Comparison of ENCODE assay signal across 11 cellular contexts in the genomic region with DNA sequence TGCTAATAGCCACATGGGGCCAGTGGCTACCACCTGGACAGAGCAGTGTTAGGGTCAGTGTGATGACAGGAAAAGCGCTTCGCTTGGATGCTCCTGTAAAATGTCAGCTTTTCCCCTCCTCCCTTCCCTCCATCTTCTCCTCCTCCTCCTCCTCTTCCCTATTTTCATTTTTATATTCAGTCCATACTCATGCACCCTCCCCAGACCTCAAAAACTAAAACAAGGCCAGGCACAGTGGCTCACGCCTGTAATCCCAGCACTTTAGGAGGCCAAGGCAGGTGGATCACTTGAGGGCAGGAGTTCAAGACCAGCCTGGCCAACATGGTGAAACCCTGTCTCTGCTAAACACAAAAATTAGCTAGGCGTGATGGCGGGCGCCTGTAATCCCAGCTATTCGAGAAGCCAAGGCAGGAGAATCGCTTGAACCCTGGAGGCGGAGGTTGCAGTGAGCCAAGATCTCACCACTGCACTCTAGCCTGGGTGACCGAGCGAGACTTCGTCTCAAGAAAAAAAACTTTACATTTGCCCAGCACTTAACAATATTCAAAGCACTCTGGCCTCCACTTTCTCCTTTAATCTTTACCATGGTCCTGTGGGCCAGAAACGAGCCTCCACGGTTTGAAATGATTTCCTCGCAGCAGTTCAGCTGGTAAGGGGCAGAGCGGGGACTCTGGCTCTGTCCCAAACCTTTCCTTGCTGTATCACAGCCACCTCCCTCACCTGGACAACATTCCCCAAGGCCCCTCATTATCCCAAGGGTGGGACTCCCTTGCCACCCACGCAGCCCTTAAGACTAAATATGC. TPM values are rescaled to one million over a fixed set of nuclear protein-coding genes. Genes with fewer than 3 reads are reported as not detected.
DNase-seq lines count a peak whose midpoint lies in the region; ATAC-seq and TF ChIP-seq lines count a peak whose summit lies in the region.
"Had no signal": no experiment of that assay in that cellular context is flagged by ENCODE, and none has a peak within 500 bp of the region (broad histone marks: within the 10 kb centered on the region; RNA-seq: fewer than 3 reads in every experiment).

No MANE protein-coding gene starts in this region.

- H3K27ac Mint-ChIP-seq in nephron progenitor cell, result peak overlapping the region; percentile 88
- H3K27ac Mint-ChIP-seq: activated CD4-positive, alpha-beta T cell treated with anti-CD3 and anti-CD28 coated beads for 36 hours; activated T-helper 1 cell treated with anti-CD3 and anti-CD28 coated beads, Interleukin-12 subunit alpha, Interleukin-12 subunit beta, Interleukin-2, Interleukin-4 antibody, amounts not matched to agents 30 ng/mL and 10 ng/mL and 1 ng/mL, durations not matched to agents 14 hours and 24 hours and 36 hours; T-cell had no signal

- peaks cover 31 to 39% of the 10 kb centered on the region in 2 experiments; a peak in 3 of 4 replicates for H3K4me1 ChIP-seq in SK-N-SH (ENCODE audit: control insufficient read depth in 1 of 2, insufficient read depth in 2 of 2, low read depth in 1 of 2, low read length in 1 of 2)
- peaks cover 30% of the 10 kb centered on the region for H3K4me1 ChIP-seq in colonic mucosa
- peaks cover 23% of the 10 kb centered on the region for H3K4me1 ChIP-seq in upper lobe of right lung

- H3K27me3 ChIP-seq in SK-N-SH (ENCODE audit: insufficient read depth), result no peaks in the 10 kb centered on the region
- H3K27me3 ChIP-seq in colonic mucosa, result no peaks in the 10 kb centered on the region
- H3K27me3 ChIP-seq in upper lobe of right lung, result no peaks in the 10 kb centered on the region
- no peaks in the 10 kb centered on the region for H3K27me3 ChIP-seq in WERI-Rb-1 (ENCODE audit: insufficient read depth, low read depth, severe bottlenecking)

- H3F3A ChIP-seq in SK-N-SH (replicated peaks; ENCODE audit: insufficient read depth), result peaks cover 34% of the 10 kb centered on the region

- H3K27ac ChIP-seq in SK-N-SH (ENCODE audit: low read depth in 2 of 2, low read length in 1 of 2), result peak overlapping the region; percentile 77 to 82
- peak overlapping the region; percentile 92 for H3K27ac ChIP-seq in colonic mucosa
- H3K27ac ChIP-seq in upper lobe of right lung, result no peak overlapping the region
- no peak overlapping the region for H3K27ac ChIP-seq in WERI-Rb-1

- no peaks in the 10 kb centered on the region for H4K20me1 ChIP-seq in SK-N-SH (ENCODE audit: insufficient read depth)

- no peaks in the 10 kb centered on the region for H3K36me3 Mint-ChIP-seq in nephron progenitor cell (ENCODE audit: low read depth)
- H3K36me3 Mint-ChIP-seq: T-cell had no signal

- no peak overlapping the region for H2AFZ ChIP-seq in SK-N-SH (ENCODE audit: low read depth)

- H3K9me2 ChIP-seq in SK-N-SH, result no peaks in the 10 kb centered on the region

- intact Hi-C loops in colonic mucosa (cut with DNase I), result no loop called here
- intact Hi-C loops in upper lobe of right lung (cut with DNase I), result loop anchor here (10.0 kb wide), 1 partner anchor 141 kb away; a partner anchor contains a TSS

- H3K9ac ChIP-seq in SK-N-SH, result peak overlapping the region; percentile 14; the same call in 1 of the 2 replicates
- H3K9ac ChIP-seq in colonic mucosa (ENCODE audit: low read depth in 2 of 2, low read length in 2 of 2), result peak overlapping the region in 1 of 2 donors; percentile 75

- no peaks in the 10 kb centered on the region for H3K79me2 ChIP-seq in SK-N-SH (ENCODE audit: insufficient read depth)

- no peak for TF ChIP-seq CTCF in SK-N-SH (IDR thresholded peaks at IDR 0.05)
- TF ChIP-seq CTCF in colonic mucosa (IDR thresholded peaks at IDR 0.05), result no peak
- no peak for TF ChIP-seq CTCF in nephron progenitor cell (IDR thresholded peaks at IDR 0.05)
- TF ChIP-seq CTCF in upper lobe of right lung (IDR thresholded peaks at IDR 0.05), result no peak
- TF ChIP-seq CTCF in WERI-Rb-1 (IDR thresholded peaks at IDR 0.05; ENCODE audit: low read depth, low read length), result no peak

- CTCF ChIA-PET in SK-N-SH (lab: Yijun Ruan, JAX), result interaction anchor here (0.6 to 21.2 kb wide), 9 partner anchors 13 to 274 kb away, joined by 3 to 799 read pairs (median 5); a partner anchor contains a TSS

- peaks cover 14% of the 10 kb centered on the region for H3K27me3 Mint-ChIP-seq in nephron progenitor cell (ENCODE audit: low read depth, poor library complexity)

- no peaks in the 10 kb centered on the region for H3K9me3 ChIP-seq in SK-N-SH
- H3K9me3 ChIP-seq in colonic mucosa, result no peaks in the 10 kb centered on the region
- H3K9me3 ChIP-seq in upper lobe of right lung, result no peaks in the 10 kb centered on the region
- no peaks in the 10 kb centered on the region for H3K9me3 ChIP-seq in WERI-Rb-1 (ENCODE audit: severe bottlenecking)

- no peak for TF ChIP-seq RAD21 in SK-N-SH (IDR thresholded peaks at IDR 0.05; ENCODE audit: low read length)

- no peak for TF ChIP-seq EP300 in SK-N-SH (IDR thresholded peaks at IDR 0.05; ENCODE audit: borderline replicate concordance in 1 of 2, low read depth in 1 of 2, low read length in 1 of 2)

- POLR2A ChIA-PET in SK-N-SH (lab: Yijun Ruan, JAX), result no interaction called here

- ATAC-seq in SK-N-SH treated with all-trans-retinoic acid at 6 μM for 48 hours (no peak), upper lobe of right lung (no peak), GM18858 (IDR thresholded peaks at IDR 0.05; ENCODE audit: unreplicated experiment) (no peak)
- ATAC-seq: activated CD4-positive, alpha-beta T cell treated with anti-CD3 and anti-CD28 coated beads for 36 hours; T-cell had no signal

- H3K4me1 Mint-ChIP-seq in nephron progenitor cell, result peaks cover 91% of the 10 kb centered on the region

- no peak for DNase-seq in SK-N-SH
- no peak for DNase-seq in colonic mucosa
- no peak for DNase-seq in nephron progenitor cell
- peak; percentile 48 for DNase-seq in upper lobe of right lung
- DNase-seq in WERI-Rb-1, result no peak
- DNase-seq in GOT3 (lab: John Stamatoyannopoulos, UW), result no peak
- DNase-seq: activated CD4-positive, alpha-beta T cell treated with anti-CD3 and anti-CD28 coated beads for 36 hours; T-cell had no signal

- H3K36me3 ChIP-seq in SK-N-SH (replicated peaks in 1 of 2; ENCODE audit: control insufficient read depth in 1 of 2, insufficient read depth in 2 of 2, low read length in 1 of 2) (no peaks in the 10 kb centered on the region), colonic mucosa (no peaks in the 10 kb centered on the region), upper lobe of right lung (no peaks in the 10 kb centered on the region), WERI-Rb-1 (no peaks in the 10 kb centered on the region)

- no peaks in the 10 kb centered on the region for H3K9me3 Mint-ChIP-seq in nephron progenitor cell
- H3K9me3 Mint-ChIP-seq: activated T-helper 1 cell treated with anti-CD3 and anti-CD28 coated beads, Interleukin-12 subunit alpha, Interleukin-12 subunit beta, Interleukin-2, Interleukin-4 antibody, amounts not matched to agents 30 ng/mL and 10 ng/mL and 1 ng/mL, durations not matched to agents 14 hours and 24 hours and 36 hours; T-cell had no signal

- H3K4me2 ChIP-seq in SK-N-SH, result peak overlapping the region; percentile 28

- no peak overlapping the region for H3K4me3 Mint-ChIP-seq in nephron progenitor cell
- H3K4me3 Mint-ChIP-seq: activated CD4-positive, alpha-beta T cell treated with anti-CD3 and anti-CD28 coated beads for 36 hours; activated T-helper 1 cell treated with anti-CD3 and anti-CD28 coated beads, Interleukin-12 subunit alpha, Interleukin-12 subunit beta, Interleukin-2, Interleukin-4 antibody, amounts not matched to agents 30 ng/mL and 10 ng/mL and 1 ng/mL, durations not matched to agents 14 hours and 24 hours and 36 hours; T-cell had no signal

- no peak overlapping the region for H3K4me3 ChIP-seq in SK-N-SH (ENCODE audit: low read depth in 2 of 2, low read length in 1 of 2)
- no peak overlapping the region for H3K4me3 ChIP-seq in colonic mucosa
- no peak overlapping the region for H3K4me3 ChIP-seq in upper lobe of right lung
- no peak overlapping the region for H3K4me3 ChIP-seq in WERI-Rb-1 (ENCODE audit: low read depth, low read length)

- 88% methylated on average over 17 of the region's 17 CpGs for WGBS in SK-N-SH (ENCODE audit: low lambda C conversion rate)

TF ChIP-seq in SK-N-SH treated with all-trans-retinoic acid at 6 μM for 48 hours, 23 proteins besides CTCF, POLR2A, EP300 and RAD21 (continues in another document):
- TF ChIP-seq ESRRG (CRISPR knock-in tag; IDR thresholded peaks at IDR 0.05), result no peak
- no peak for TF ChIP-seq OSR1 (CRISPR knock-in tag; IDR thresholded peaks at IDR 0.05)
- TF ChIP-seq RARB (CRISPR knock-in tag; IDR thresholded peaks at IDR 0.05), result no peak
- TF ChIP-seq SNAI2 (CRISPR knock-in tag; IDR thresholded peaks at IDR 0.05), result no peak
- TF ChIP-seq ISL1 (CRISPR knock-in tag; IDR thresholded peaks at IDR 0.05), result no peak
- no peak for TF ChIP-seq CSDC2 (CRISPR knock-in tag; IDR thresholded peaks at IDR 0.05)

RNA-seq across cellular contexts. Expression of a gene that starts 21.8 kb away (rescaled TPM):
- 33.6 and 46.3 TPM in 2 replicates for polyA plus RNA-seq in SK-N-SH (2012; rRNA removed)
- 43.8 and 47.2 TPM in 2 replicates for polyA plus RNA-seq in SK-N-SH (2012; cell fraction: cytosol; rRNA removed)
- polyA plus RNA-seq in SK-N-SH (2012; cell fraction: nucleus; rRNA removed), result 20.8 and 38.1 TPM in 2 replicates
- total RNA-seq in colonic mucosa (10 to 100 TPM; 20.1 to 25.1 TPM), upper lobe of right lung (57.7 TPM)

RNA-seq across cellular contexts. Expression of a gene that starts 33.5 kb away (rescaled TPM):
- 154 and 164 TPM in 2 replicates for polyA plus RNA-seq in SK-N-SH (2012; rRNA removed)
- polyA plus RNA-seq in SK-N-SH (2012; cell fraction: cytosol; rRNA removed), result 52.9 and 60.7 TPM in 2 replicates
- polyA plus RNA-seq in SK-N-SH (2012; cell fraction: nucleus; rRNA removed), result 1,155 and 1,243 TPM in 2 replicates
- 10 to 100 TPM; 73.0 to 88.3 TPM for total RNA-seq in colonic mucosa
- 105 TPM for total RNA-seq in upper lobe of right lung

RNA-seq across cellular contexts. Expression of a gene that starts 51.2 kb away (rescaled TPM):
- polyA plus RNA-seq in SK-N-SH (2012; rRNA removed), result 185 and 209 TPM in 2 replicates
- 29.0 and 41.5 TPM in 2 replicates for polyA plus RNA-seq in SK-N-SH (2012; cell fraction: cytosol; rRNA removed)
- polyA plus RNA-seq in SK-N-SH (2012; cell fraction: nucleus; rRNA removed), result 1,427 and 1,497 TPM in 2 replicates
- total RNA-seq in colonic mucosa (100 to 1,000 TPM; 187 to 226 TPM), upper lobe of right lung (65.4 TPM)
- total RNA-seq: activated CD4-positive, alpha-beta T cell treated with anti-CD3 and anti-CD28 coated beads for 36 hours; activated T-helper 1 cell treated with anti-CD3 and anti-CD28 coated beads, Interleukin-12 subunit alpha, Interleukin-12 subunit beta, Interleukin-2, Interleukin-4 antibody, amounts not matched to agents 30 ng/mL and 10 ng/mL and 1 ng/mL, durations not matched to agents 14 hours and 24 hours and 36 hours had no signal

Comparison
In these comparisons a context has a peak if more than half of its experiments do, and no peak if none do; other contexts are left out.
1. H3K27ac ChIP-seq: peak in SK-N-SH (2 of 2) and colonic mucosa (single experiment); none in upper lobe of right lung (single experiment) and WERI-Rb-1 (single experiment).